In the genomic region with DNA sequence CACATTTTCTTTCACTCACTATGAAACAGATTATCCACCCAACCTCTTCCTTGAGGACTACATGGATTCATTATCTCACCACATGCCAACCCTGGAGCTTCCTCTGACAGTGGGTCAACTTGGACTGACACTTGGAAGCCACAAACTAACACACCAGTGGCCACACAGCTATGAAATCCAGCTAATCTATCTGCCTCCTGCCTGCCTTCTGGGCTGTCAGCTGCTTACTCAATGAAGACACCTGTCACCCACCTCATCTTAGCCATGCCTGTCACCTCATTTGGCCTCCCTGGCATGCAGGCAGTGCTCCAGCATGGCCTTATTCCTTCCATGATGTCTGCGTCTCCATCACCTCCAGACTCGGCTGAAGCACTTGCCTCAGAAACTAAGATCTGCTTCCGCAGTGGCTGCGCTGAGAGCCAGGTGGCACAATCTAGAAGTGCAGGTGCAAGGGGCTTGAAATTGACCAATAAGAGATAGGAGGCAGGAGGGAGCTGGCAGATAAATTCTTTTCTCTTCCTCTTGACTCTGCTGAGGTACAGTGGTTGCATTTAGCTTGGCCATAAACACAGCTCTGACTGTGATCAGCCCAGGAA, we compare ENCODE assay signal across 1 cellular context.
A peak's percentile ranks its signal among the peaks of the same experiment; 100 is the strongest.
TF ChIP-seq lines count a peak whose summit lies in the region.

No MANE protein-coding gene starts in this region.

TF ChIP-seq in K562, 482 proteins besides CTCF, POLR2A, EP300 and RAD21:
- TF ChIP-seq, protein P1, sequence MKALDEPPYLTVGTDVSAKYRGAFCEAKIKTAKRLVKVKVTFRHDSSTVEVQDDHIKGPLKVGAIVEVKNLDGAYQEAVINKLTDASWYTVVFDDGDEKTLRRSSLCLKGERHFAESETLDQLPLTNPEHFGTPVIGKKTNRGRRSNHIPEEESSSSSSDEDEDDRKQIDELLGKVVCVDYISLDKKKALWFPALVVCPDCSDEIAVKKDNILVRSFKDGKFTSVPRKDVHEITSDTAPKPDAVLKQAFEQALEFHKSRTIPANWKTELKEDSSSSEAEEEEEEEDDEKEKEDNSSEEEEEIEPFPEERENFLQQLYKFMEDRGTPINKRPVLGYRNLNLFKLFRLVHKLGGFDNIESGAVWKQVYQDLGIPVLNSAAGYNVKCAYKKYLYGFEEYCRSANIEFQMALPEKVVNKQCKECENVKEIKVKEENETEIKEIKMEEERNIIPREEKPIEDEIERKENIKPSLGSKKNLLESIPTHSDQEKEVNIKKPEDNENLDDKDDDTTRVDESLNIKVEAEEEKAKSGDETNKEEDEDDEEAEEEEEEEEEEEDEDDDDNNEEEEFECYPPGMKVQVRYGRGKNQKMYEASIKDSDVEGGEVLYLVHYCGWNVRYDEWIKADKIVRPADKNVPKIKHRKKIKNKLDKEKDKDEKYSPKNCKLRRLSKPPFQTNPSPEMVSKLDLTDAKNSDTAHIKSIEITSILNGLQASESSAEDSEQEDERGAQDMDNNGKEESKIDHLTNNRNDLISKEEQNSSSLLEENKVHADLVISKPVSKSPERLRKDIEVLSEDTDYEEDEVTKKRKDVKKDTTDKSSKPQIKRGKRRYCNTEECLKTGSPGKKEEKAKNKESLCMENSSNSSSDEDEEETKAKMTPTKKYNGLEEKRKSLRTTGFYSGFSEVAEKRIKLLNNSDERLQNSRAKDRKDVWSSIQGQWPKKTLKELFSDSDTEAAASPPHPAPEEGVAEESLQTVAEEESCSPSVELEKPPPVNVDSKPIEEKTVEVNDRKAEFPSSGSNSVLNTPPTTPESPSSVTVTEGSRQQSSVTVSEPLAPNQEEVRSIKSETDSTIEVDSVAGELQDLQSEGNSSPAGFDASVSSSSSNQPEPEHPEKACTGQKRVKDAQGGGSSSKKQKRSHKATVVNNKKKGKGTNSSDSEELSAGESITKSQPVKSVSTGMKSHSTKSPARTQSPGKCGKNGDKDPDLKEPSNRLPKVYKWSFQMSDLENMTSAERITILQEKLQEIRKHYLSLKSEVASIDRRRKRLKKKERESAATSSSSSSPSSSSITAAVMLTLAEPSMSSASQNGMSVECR (CRISPR knock-in tag; IDR thresholded peaks at IDR 0.05), result no peak
- TF ChIP-seq NFYB (IDR thresholded peaks at IDR 0.05; ENCODE audit: extremely low read depth, insufficient read length) (peak; percentile 26), POLR2B (IDR thresholded peaks at IDR 0.05; ENCODE audit: low read depth, partially characterized antibody) (no peak), NONO (IDR thresholded peaks at IDR 0.05; ENCODE audit: low read depth in 2 of 2, low read length in 1 of 2) (no peak), FOS (IDR thresholded peaks at IDR 0.05; ENCODE audit: extremely low read depth, insufficient read length) (no peak), PRMT5 (CRISPR knock-in tag; IDR thresholded peaks at IDR 0.05) (no peak), ZNF175 (CRISPR knock-in tag; IDR thresholded peaks at IDR 0.05; ENCODE audit: low read depth) (no peak), TAF15 (IDR thresholded peaks at IDR 0.05; ENCODE audit: low read depth, low read length) (no peak), CBFA2T3 (IDR thresholded peaks at IDR 0.05) (0 out of 2 replicates have a peak, but pooled peaks have one; percentile 5), TOE1 (IDR thresholded peaks at IDR 0.05; ENCODE audit: borderline replicate concordance) (no peak), TOE1 (CRISPR knock-in tag; IDR thresholded peaks at IDR 0.05; ENCODE audit: borderline replicate concordance, low read depth) (no peak)
- TF ChIP-seq, protein P2, sequence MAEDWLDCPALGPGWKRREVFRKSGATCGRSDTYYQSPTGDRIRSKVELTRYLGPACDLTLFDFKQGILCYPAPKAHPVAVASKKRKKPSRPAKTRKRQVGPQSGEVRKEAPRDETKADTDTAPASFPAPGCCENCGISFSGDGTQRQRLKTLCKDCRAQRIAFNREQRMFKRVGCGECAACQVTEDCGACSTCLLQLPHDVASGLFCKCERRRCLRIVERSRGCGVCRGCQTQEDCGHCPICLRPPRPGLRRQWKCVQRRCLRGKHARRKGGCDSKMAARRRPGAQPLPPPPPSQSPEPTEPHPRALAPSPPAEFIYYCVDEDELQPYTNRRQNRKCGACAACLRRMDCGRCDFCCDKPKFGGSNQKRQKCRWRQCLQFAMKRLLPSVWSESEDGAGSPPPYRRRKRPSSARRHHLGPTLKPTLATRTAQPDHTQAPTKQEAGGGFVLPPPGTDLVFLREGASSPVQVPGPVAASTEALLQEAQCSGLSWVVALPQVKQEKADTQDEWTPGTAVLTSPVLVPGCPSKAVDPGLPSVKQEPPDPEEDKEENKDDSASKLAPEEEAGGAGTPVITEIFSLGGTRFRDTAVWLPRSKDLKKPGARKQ (CRISPR knock-in tag; IDR thresholded peaks at IDR 0.05), result no peak
- TF ChIP-seq, protein P3, sequence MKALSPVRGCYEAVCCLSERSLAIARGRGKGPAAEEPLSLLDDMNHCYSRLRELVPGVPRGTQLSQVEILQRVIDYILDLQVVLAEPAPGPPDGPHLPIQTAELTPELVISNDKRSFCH (CRISPR knock-in tag; IDR thresholded peaks at IDR 0.05), result no peak
- TF ChIP-seq, protein P3 (tag; IDR thresholded peaks at IDR 0.05), result no peak
- TF ChIP-seq, protein P4, sequence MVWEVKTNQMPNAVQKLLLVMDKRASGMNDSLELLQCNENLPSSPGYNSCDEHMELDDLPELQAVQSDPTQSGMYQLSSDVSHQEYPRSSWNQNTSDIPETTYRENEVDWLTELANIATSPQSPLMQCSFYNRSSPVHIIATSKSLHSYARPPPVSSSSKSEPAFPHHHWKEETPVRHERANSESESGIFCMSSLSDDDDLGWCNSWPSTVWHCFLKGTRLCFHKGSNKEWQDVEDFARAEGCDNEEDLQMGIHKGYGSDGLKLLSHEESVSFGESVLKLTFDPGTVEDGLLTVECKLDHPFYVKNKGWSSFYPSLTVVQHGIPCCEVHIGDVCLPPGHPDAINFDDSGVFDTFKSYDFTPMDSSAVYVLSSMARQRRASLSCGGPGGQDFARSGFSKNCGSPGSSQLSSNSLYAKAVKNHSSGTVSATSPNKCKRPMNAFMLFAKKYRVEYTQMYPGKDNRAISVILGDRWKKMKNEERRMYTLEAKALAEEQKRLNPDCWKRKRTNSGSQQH (CRISPR knock-in tag; IDR thresholded peaks at IDR 0.05), result no peak
TF ChIP-seq in K562: peak in this region for 2.
